Comparison of ENCODE assay signal across 11 cellular contexts in the genomic region with DNA sequence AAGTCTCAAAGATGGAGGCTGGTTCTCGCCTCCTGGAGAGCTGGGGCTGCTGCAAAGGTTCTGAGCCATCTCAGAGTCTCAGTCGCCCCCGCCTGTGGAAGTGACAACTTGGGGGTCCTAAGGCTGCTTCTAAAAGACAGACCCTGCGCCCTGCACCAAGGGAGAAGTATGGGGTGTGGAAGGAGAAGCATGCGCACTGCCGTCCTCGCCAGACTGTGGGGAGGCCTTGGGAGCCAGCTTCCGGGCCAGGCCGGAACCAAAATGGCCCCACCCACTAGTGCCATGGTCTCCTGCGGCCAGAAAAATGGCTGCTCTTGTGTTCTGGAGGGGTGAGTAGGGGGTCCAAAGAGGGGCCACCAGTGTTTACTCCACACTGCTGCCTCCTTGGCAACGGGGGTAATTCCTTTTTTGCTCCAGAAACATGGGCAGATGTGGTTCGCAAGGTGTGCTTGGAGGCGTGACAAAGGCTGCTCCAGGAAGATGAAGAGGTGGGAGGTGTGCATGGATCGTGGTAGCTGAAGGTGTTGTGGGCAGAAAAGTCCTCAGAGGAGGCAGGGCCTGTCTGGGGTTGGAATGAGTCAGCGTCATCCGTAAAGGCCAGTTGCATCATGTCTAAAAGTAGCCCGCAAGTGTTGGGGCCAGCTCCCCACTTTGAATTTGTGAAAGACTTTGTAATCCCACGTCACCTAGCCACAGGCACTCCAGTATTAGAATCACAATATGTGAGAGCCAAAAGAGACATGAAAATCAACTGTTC.
DNase-seq lines count a peak whose midpoint lies in the region; ATAC-seq and TF ChIP-seq lines count a peak whose summit lies in the region.
"Had no signal": no experiment of that assay in that cellular context is flagged by ENCODE, and none has a peak within 500 bp of the region (broad histone marks: within the 10 kb centered on the region; RNA-seq: fewer than 3 reads in every experiment).

No MANE protein-coding gene starts in this region.

- H3K9me3 ChIP-seq in OCI-LY7 (ENCODE audit: low read length) = no peaks in the 10 kb centered on the region

- H2AFZ ChIP-seq in GM23338 (peak overlapping the region; percentile 84; the same call in 1 of the 2 replicates), OCI-LY7 (ENCODE audit: low read length) (no peak overlapping the region)

- H3K36me3 ChIP-seq in GM23338 (ENCODE audit: insufficient read depth) = no peaks in the 10 kb centered on the region
- no peaks in the 10 kb centered on the region for H3K36me3 ChIP-seq in OCI-LY7 (ENCODE audit: insufficient read depth, low read length)

- no peak overlapping the region for H3K4me2 ChIP-seq in GM23338
- no peak overlapping the region for H3K4me2 ChIP-seq in OCI-LY7 (ENCODE audit: low read length)

- POLR2A ChIA-PET in OCI-LY7 (lab: Charles Lee) = no interaction called here

- peaks cover 9% of the 10 kb centered on the region; the same call in 1 of the 2 replicates for H3K9me2 ChIP-seq in GM23338 (ENCODE audit: insufficient read depth)
- no peaks in the 10 kb centered on the region for H3K9me2 ChIP-seq in OCI-LY7 (ENCODE audit: insufficient read depth, low read length)

- H4K20me1 ChIP-seq in GM23338 (replicated peaks; ENCODE audit: insufficient read depth) (no peaks in the 10 kb centered on the region), OCI-LY7 (ENCODE audit: insufficient read depth, low read length) (no peaks in the 10 kb centered on the region)

- H3K27ac ChIP-seq in GM23338 (ENCODE audit: low read depth) = no peak overlapping the region
- H3K27ac ChIP-seq in OCI-LY7 (ENCODE audit: low read depth, low read length, poor library complexity, severe bottlenecking) = no peak overlapping the region

- no peaks in the 10 kb centered on the region for H3K27me3 ChIP-seq in GM23338 (ENCODE audit: insufficient read depth)

- H3K79me2 ChIP-seq in GM23338 (replicated peaks; ENCODE audit: insufficient read depth) (no peaks in the 10 kb centered on the region), OCI-LY7 (ENCODE audit: insufficient read depth, low read depth, low read length) (no peaks in the 10 kb centered on the region)

- peak; percentile 64 for DNase-seq in EL
- no peak for DNase-seq in GM23338 (ENCODE audit: low spot score)
- DNase-seq in NCI-H2196 (lab: John Stamatoyannopoulos, UW; ENCODE audit: unreplicated experiment) = peak; percentile 65
- DNase-seq in OCI-LY7 (ENCODE audit: low spot score) = no peak
- no peak for DNase-seq in AG20443 (ENCODE audit: low spot score)
- DNase-seq in central memory CD4-positive, alpha-beta T cell = no peak
- DNase-seq: NCI-H2171 treated with DMSO at 0.1 percent for 48 hours had no signal

- peaks cover 3% of the 10 kb centered on the region; the same call in 1 of the 3 replicates for H3K36me3 Mint-ChIP-seq in GM23338 (ENCODE audit: low read depth)
- H3K36me3 Mint-ChIP-seq: memory B cell had no signal

- H3K4me3 ChIP-seq in GM23338 (no peak overlapping the region), OCI-LY7 (ENCODE audit: low read depth, low read length, poor library complexity, severe bottlenecking) (no peak overlapping the region)

- ATAC-seq in GM23338 = no peak
- ATAC-seq in esophagus mucosa = peak; percentile 78
- no peak for ATAC-seq in GM21717 (IDR thresholded peaks at IDR 0.05; ENCODE audit: unreplicated experiment)
- ATAC-seq: stimulated activated naive CD8-positive, alpha-beta T cell treated with anti-CD3 and anti-CD28 coated beads, Interleukin-15, amount 100 ng/mL, for 72 hours had no signal

- no peak for TF ChIP-seq CTCF in GM23338 (conservative IDR thresholded peaks at IDR 0.05; ENCODE audit: low read depth in 2 of 2)
- TF ChIP-seq CTCF in OCI-LY7 (conservative IDR thresholded peaks at IDR 0.05; ENCODE audit: low read length) = no peak

- H3K9me3 Mint-ChIP-seq in GM23338 = peaks cover 3% of the 10 kb centered on the region; the same call in 1 of the 3 replicates

- CTCF ChIA-PET in OCI-LY7 (lab: Charles Lee; ENCODE audit: unreplicated experiment) = no interaction called here

- peak overlapping the region; percentile 17; the same call in 1 of the 2 replicates for H3K27ac Mint-ChIP-seq in GM23338
- H3K27ac Mint-ChIP-seq: memory B cell had no signal

- intact Hi-C loops in OCI-LY7 (cut with micrococcal nuclease; ENCODE audit: unreplicated experiment) = no loop called here

- H3K4me1 ChIP-seq in GM23338 (ENCODE audit: insufficient read depth) (no peaks in the 10 kb centered on the region), OCI-LY7 (ENCODE audit: insufficient read depth, low read length, poor library complexity, severe bottlenecking) (no peaks in the 10 kb centered on the region)

- H3K4me1 Mint-ChIP-seq in GM23338 = peaks cover 4% of the 10 kb centered on the region; the same call in 2 of the 3 replicates

- H3K4me3 Mint-ChIP-seq in GM23338 = no peak overlapping the region
- H3K4me3 Mint-ChIP-seq: memory B cell; stimulated activated naive CD8-positive, alpha-beta T cell treated with anti-CD3 and anti-CD28 coated beads, Interleukin-15, amount 100 ng/mL, for 72 hours had no signal

- no peaks in the 10 kb centered on the region for H3F3A ChIP-seq in GM23338 (replicated peaks; ENCODE audit: low read depth)

- H3K27me3 Mint-ChIP-seq in GM23338 (ENCODE audit: insufficient read depth, low read depth, poor library complexity) = no peaks in the 10 kb centered on the region
- H3K27me3 Mint-ChIP-seq: memory B cell; stimulated activated naive CD8-positive, alpha-beta T cell treated with anti-CD3 and anti-CD28 coated beads, Interleukin-15, amount 100 ng/mL, for 72 hours had no signal

- no TSS peak for BruUV-seq in OCI-LY7 (replicated peaks; lab: Mats Ljungman, UMichigan)

TF ChIP-seq in GM23338, 12 proteins besides CTCF, POLR2A, EP300 and RAD21:
- TF ChIP-seq POLR2AphosphoS5 (IDR thresholded peaks at IDR 0.05; ENCODE audit: low read depth) = no peak
- TF ChIP-seq ZNF114 (CRISPR knock-in tag; IDR thresholded peaks at IDR 0.05) = no peak
- TF ChIP-seq, protein P1, sequence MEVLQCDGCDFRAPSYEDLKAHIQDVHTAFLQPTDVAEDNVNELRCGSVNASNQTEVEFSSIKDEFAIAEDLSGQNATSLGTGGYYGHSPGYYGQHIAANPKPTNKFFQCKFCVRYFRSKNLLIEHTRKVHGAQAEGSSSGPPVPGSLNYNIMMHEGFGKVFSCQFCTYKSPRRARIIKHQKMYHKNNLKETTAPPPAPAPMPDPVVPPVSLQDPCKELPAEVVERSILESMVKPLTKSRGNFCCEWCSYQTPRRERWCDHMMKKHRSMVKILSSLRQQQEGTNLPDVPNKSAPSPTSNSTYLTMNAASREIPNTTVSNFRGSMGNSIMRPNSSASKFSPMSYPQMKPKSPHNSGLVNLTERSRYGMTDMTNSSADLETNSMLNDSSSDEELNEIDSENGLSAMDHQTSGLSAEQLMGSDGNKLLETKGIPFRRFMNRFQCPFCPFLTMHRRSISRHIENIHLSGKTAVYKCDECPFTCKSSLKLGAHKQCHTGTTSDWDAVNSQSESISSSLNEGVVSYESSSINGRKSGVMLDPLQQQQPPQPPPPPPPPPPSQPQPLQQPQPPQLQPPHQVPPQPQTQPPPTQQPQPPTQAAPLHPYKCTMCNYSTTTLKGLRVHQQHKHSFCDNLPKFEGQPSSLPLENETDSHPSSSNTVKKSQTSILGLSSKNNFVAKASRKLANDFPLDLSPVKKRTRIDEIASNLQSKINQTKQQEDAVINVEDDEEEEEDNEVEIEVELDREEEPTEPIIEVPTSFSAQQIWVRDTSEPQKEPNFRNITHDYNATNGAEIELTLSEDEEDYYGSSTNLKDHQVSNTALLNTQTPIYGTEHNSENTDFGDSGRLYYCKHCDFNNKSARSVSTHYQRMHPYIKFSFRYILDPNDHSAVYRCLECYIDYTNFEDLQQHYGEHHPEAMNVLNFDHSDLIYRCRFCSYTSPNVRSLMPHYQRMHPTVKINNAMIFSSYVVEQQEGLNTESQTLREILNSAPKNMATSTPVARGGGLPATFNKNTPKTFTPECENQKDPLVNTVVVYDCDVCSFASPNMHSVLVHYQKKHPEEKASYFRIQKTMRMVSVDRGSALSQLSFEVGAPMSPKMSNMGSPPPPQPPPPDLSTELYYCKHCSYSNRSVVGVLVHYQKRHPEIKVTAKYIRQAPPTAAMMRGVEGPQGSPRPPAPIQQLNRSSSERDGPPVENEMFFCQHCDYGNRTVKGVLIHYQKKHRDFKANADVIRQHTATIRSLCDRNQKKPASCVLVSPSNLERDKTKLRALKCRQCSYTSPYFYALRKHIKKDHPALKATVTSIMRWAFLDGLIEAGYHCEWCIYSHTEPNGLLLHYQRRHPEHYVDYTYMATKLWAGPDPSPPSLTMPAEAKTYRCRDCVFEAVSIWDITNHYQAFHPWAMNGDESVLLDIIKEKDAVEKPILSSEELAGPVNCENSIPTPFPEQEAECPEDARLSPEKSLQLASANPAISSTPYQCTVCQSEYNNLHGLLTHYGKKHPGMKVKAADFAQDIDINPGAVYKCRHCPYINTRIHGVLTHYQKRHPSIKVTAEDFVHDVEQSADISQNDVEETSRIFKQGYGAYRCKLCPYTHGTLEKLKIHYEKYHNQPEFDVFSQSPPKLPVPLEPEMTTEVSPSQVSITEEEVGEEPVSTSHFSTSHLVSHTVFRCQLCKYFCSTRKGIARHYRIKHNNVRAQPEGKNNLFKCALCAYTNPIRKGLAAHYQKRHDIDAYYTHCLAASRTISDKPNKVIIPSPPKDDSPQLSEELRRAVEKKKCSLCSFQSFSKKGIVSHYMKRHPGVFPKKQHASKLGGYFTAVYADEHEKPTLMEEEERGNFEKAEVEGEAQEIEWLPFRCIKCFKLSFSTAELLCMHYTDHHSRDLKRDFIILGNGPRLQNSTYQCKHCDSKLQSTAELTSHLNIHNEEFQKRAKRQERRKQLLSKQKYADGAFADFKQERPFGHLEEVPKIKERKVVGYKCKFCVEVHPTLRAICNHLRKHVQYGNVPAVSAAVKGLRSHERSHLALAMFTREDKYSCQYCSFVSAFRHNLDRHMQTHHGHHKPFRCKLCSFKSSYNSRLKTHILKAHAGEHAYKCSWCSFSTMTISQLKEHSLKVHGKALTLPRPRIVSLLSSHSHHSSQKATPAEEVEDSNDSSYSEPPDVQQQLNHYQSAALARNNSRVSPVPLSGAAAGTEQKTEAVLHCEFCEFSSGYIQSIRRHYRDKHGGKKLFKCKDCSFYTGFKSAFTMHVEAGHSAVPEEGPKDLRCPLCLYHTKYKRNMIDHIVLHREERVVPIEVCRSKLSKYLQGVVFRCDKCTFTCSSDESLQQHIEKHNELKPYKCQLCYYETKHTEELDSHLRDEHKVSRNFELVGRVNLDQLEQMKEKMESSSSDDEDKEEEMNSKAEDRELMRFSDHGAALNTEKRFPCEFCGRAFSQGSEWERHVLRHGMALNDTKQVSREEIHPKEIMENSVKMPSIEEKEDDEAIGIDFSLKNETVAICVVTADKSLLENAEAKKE (CRISPR knock-in tag; IDR thresholded peaks at IDR 0.05) = no peak

Comparison
In these comparisons a context has a peak if more than half of its experiments do, and no peak if none do; other contexts are left out.
1. DNase-seq: peak in EL (single experiment) and NCI-H2196 (single experiment); none in GM23338 (single experiment), OCI-LY7 (single experiment), AG20443 (single experiment) and central memory CD4-positive, alpha-beta T cell (single experiment).